ENCODE assay signal across 13 cellular contexts in genomic region chr1:154193821-154194220, GRCh38. TPM values are rescaled to one million over a fixed set of nuclear protein-coding genes. Genes with fewer than 3 reads are reported as not detected.
DNase-seq lines count a peak whose midpoint lies in the region; ATAC-seq, FAIRE-seq and TF ChIP-seq lines count a peak whose summit lies in the region.
"Had no signal": no experiment of that assay in that cellular context is flagged by ENCODE, and none has a peak within 500 bp of the region (broad histone marks: within the 10 kb centered on the region; RNA-seq: fewer than 3 reads in every experiment).

No MANE protein-coding gene starts in this region.

- POLR2A ChIA-PET in K562 (lab: Yijun Ruan, JAX), result interaction anchor here (0.6 to 2.9 kb wide), 5 partner anchors 10 to 829 kb away, joined by 3 to 12 read pairs (median 4); partner anchors contain the start of gene UBAP2L

- TF ChIP-seq EP300 in K562 (IDR thresholded peaks at IDR 0.05; ENCODE audit: low read length), result no peak

- 12% methylated on average over 8 of the region's 8 CpGs for WGBS in K562 (ENCODE audit: insufficient coverage, low coverage, missing lambda C conversion rate)

- no peak for TF ChIP-seq RAD21 in K562 (CRISPR knock-in tag; conservative IDR thresholded peaks at IDR 0.05 in 1 of 2, IDR thresholded peaks at IDR 0.05 in 1 of 2)

- peak overlapping the region in 1 of 2 experiments; percentile 59; a peak in 1 of 4 replicates for H3K9ac ChIP-seq in K562 (ENCODE audit: insufficient read depth in 1 of 2, low read depth in 2 of 2, low read length in 2 of 2)

- DNase-seq in EH (ENCODE audit: low read depth), result peak; percentile 48
- DNase-seq in NCI-H2029 treated with DMSO at 0.1 percent for 48 hours (lab: John Stamatoyannopoulos, UW), result peak; percentile 68
- no peak for DNase-seq in K562 (ENCODE audit: extremely low read depth in 1 of 4, low spot score in 3 of 4)
- DNase-seq in mucosa of descending colon, result peak in 2 of 3 donors; percentile 46 to 77
- DNase-seq: COR-L47, islet precursor cell had no signal

- H3K36me3 ChIP-seq in K562 (ENCODE audit: control insufficient read depth, insufficient read depth, low read length) (no peaks in the 10 kb centered on the region), mucosa of descending colon (ENCODE audit: low read depth) (no peaks in the 10 kb centered on the region)
- H3K36me3 ChIP-seq: suprapubic skin had no signal

- TF ChIP-seq CTCF in K562 (IDR thresholded peaks at IDR 0.05 in 2 of 3, conservative IDR thresholded peaks at IDR 0.05 in 1 of 3; ENCODE audit: insufficient read depth in 2 of 3, low read depth in 1 of 3, low read length in 3 of 3) (no peak), mucosa of descending colon (IDR thresholded peaks at IDR 0.05) (no peak)

- FAIRE-seq in K562 (lab: Jason Lieb, UNC), result peak; percentile 32

- H3K27ac ChIP-seq in K562 (ENCODE audit: extremely low read depth, low read depth, low read length), result no peak overlapping the region
- H3K27ac ChIP-seq: suprapubic skin had no signal

- no peak for TF ChIP-seq POLR2A in K562 (conservative IDR thresholded peaks at IDR 0.05)

- H3K9me3 ChIP-seq in K562 (replicated peaks; ENCODE audit: control insufficient read depth, insufficient read depth, low read depth, low read length), result no peaks in the 10 kb centered on the region
- no peaks in the 10 kb centered on the region for H3K9me3 ChIP-seq in mucosa of descending colon
- H3K9me3 ChIP-seq: suprapubic skin had no signal

- BruUV-seq in K562 (replicated peaks; lab: Mats Ljungman, UMichigan), result no TSS peak

- peaks cover 8 to 21% of the 10 kb centered on the region in 2 experiments; a peak in 4 of 5 replicates for H3K4me1 ChIP-seq in K562 (replicated peaks in 1 of 2; ENCODE audit: control insufficient read depth in 2 of 2, insufficient read depth in 2 of 2, low read length in 2 of 2)
- no peaks in the 10 kb centered on the region for H3K4me1 ChIP-seq in mucosa of descending colon (ENCODE audit: low read depth)

- H3K9me1 ChIP-seq in K562 (ENCODE audit: control insufficient read depth, insufficient read depth, low read length), result no peaks in the 10 kb centered on the region

- H3K27me3 ChIP-seq in K562 (ENCODE audit: control insufficient read depth in 2 of 2, insufficient read depth in 2 of 2, low read length in 2 of 2), result no peaks in the 10 kb centered on the region
- H3K27me3 ChIP-seq: suprapubic skin had no signal

- peak; percentile 28 for ATAC-seq in K562
- peak; percentile 73 for ATAC-seq in mucosa of descending colon
- ATAC-seq in HG03378 (IDR thresholded peaks at IDR 0.05; ENCODE audit: unreplicated experiment), result no peak
- ATAC-seq in GM19397 (IDR thresholded peaks at IDR 0.05; ENCODE audit: unreplicated experiment), result no peak
- ATAC-seq in HG02870 (IDR thresholded peaks at IDR 0.05; ENCODE audit: unreplicated experiment), result no peak
- no peak for ATAC-seq in HG02610 (IDR thresholded peaks at IDR 0.05; ENCODE audit: unreplicated experiment)

- H3K79me2 ChIP-seq in K562 (ENCODE audit: control insufficient read depth, insufficient read depth, low read length), result no peaks in the 10 kb centered on the region

- in situ Hi-C loops in K562 (cut with MboI), result loop anchor here (5.0 kb wide), 2 partner anchors 53 to 143 kb away; no protein-coding TSS in a partner anchor

- no peak overlapping the region for H3K4me2 ChIP-seq in K562 (ENCODE audit: insufficient read depth, low read length)

- intact Hi-C loops in K562 (cut with micrococcal nuclease), result loop anchor here (10.0 kb wide), 1 partner anchor 271 kb away; no protein-coding TSS in a partner anchor
- intact Hi-C loops in mucosa of descending colon (cut with DNase I, micrococcal nuclease), result no loop called here

- peak overlapping the region; percentile 73 for H2AFZ ChIP-seq in K562 (ENCODE audit: low read depth, low read length)

- CTCF ChIA-PET in K562 (lab: Yijun Ruan, JAX; ENCODE audit: low intra/inter-chr PET ratio), result no interaction called here

- no peaks in the 10 kb centered on the region for H4K20me1 ChIP-seq in K562 (replicated peaks; ENCODE audit: control insufficient read depth, insufficient read depth, low read length)

- no peak overlapping the region for H3K4me3 ChIP-seq in K562
- H3K4me3 ChIP-seq in mucosa of descending colon, result no peak overlapping the region
- H3K4me3 ChIP-seq: suprapubic skin had no signal

RNA-seq across cellular contexts. Expression of gene TPM3, which starts 1.9 kb away (rescaled TPM):
- 94.6 and 152 TPM in 2 replicates for total RNA-seq in K562 (2011; cell fraction: chromatin; rRNA removed; ENCODE audit: low replicate concordance)
- 60.4 and 81.0 TPM in 2 replicates for total RNA-seq in K562 (2011; cell fraction: nucleolus; rRNA removed)
- 113 and 173 TPM in 2 replicates for total RNA-seq in K562 (2011; cell fraction: nucleoplasm; rRNA removed)
- total RNA-seq in K562 (2014; rRNA removed), result 344 and 399 TPM in 2 replicates
- total RNA-seq in K562 (2014; rRNA removed; fragmentation: Illumina TruSeq; extraction: Trizol), result 350 and 402 TPM in 2 replicates
- 400 and 421 TPM in 2 replicates for total RNA-seq in K562 (2015; rRNA removed; fragmentation: Illumina TruSeq; extraction: Trizol)
- total RNA-seq in K562 (2021), result 500 and 507 TPM in 2 replicates
- polyA plus RNA-seq in K562 (2011; rRNA removed), result 423 and 536 TPM in 2 replicates
- polyA plus RNA-seq in K562 (2011; cell fraction: cytosol; rRNA removed), result 181 and 303 TPM in 2 replicates
- 147 and 198 TPM in 2 replicates for polyA plus RNA-seq in K562 (2011; cell fraction: nucleus; rRNA removed)
- polyA plus RNA-seq in K562 (2012), result 390 and 526 TPM in 2 replicates
- polyA plus RNA-seq in K562 (2014; fragmentation: Illumina TruSeq; extraction: Trizol), result 488 and 545 TPM in 2 replicates
- polyA plus RNA-seq in K562 (2014; fragmentation: Nextera tagmentation; extraction: Ambion mirVana), result 100 to 1,000 TPM; 202 to 241 TPM
- 496 and 604 TPM in 2 replicates for polyA plus RNA-seq in K562 (2014; rRNA removed)
- polyA minus RNA-seq in K562 (2011; rRNA and poly(A)+ RNA removed), result 256 and 293 TPM in 2 replicates
- 99.9 and 136 TPM in 2 replicates for polyA minus RNA-seq in K562 (2011; cell fraction: cytosol; rRNA and poly(A)+ RNA removed)
- 42.7 and 79.9 TPM in 2 replicates for polyA minus RNA-seq in K562 (2011; cell fraction: nucleus; rRNA and poly(A)+ RNA removed)
- 100 to 1,000 TPM; 260 to 585 (median 412) TPM for total RNA-seq in mucosa of descending colon

RNA-seq across cellular contexts. Expression of gene CFAP141, which starts 12.3 kb away (rescaled TPM):
- total RNA-seq in K562 (2011; cell fraction: chromatin; rRNA removed; ENCODE audit: low replicate concordance), result not detected in 2 replicates
- not detected in 2 replicates for total RNA-seq in K562 (2011; cell fraction: nucleolus; rRNA removed)
- total RNA-seq in K562 (2011; cell fraction: nucleoplasm; rRNA removed), result not detected in 2 replicates
- total RNA-seq in K562 (2014; rRNA removed) (not detected in 2 replicates), K562 (2014; rRNA removed; fragmentation: Illumina TruSeq; extraction: Trizol) (not detected in 2 replicates), K562 (2015; rRNA removed; fragmentation: Illumina TruSeq; extraction: Trizol) (not detected in 2 replicates), K562 (2021) (not detected in 2 replicates), mucosa of descending colon (not detected)
- polyA plus RNA-seq in K562 (2011; rRNA removed) (not detected in 2 replicates), K562 (2014; fragmentation: Illumina TruSeq; extraction: Trizol) (not detected in 2 replicates), K562 (2014; fragmentation: Nextera tagmentation; extraction: Ambion mirVana) (not detected), K562 (2014; rRNA removed) (not detected in 2 replicates)
- not detected in 2 replicates for polyA plus RNA-seq in K562 (2011; cell fraction: cytosol; rRNA removed)
- not detected in 2 replicates for polyA plus RNA-seq in K562 (2011; cell fraction: nucleus; rRNA removed)
- polyA plus RNA-seq in K562 (2012), result not detected in 2 replicates
- polyA minus RNA-seq in K562 (2011; rRNA and poly(A)+ RNA removed), result not detected in 2 replicates
- not detected in 2 replicates for polyA minus RNA-seq in K562 (2011; cell fraction: cytosol; rRNA and poly(A)+ RNA removed)
- polyA minus RNA-seq in K562 (2011; cell fraction: nucleus; rRNA and poly(A)+ RNA removed), result not detected in 2 replicates
- total RNA-seq: fibroblast of lung, omental fat pad, suprapubic skin had no signal
- polyA plus RNA-seq: fibroblast of lung had no signal

RNA-seq across cellular contexts. Expression of gene UBAP2L, which starts 26.9 kb away (rescaled TPM):
- 517 and 814 TPM in 2 replicates for total RNA-seq in K562 (2011; cell fraction: chromatin; rRNA removed; ENCODE audit: low replicate concordance)
- total RNA-seq in K562 (2011; cell fraction: nucleolus; rRNA removed), result 239 and 272 TPM in 2 replicates
- total RNA-seq in K562 (2011; cell fraction: nucleoplasm; rRNA removed), result 345 and 418 TPM in 2 replicates
- total RNA-seq in K562 (2014; rRNA removed), result 83.6 and 98.6 TPM in 2 replicates
- total RNA-seq in K562 (2014; rRNA removed; fragmentation: Illumina TruSeq; extraction: Trizol), result 112 and 113 TPM in 2 replicates
- total RNA-seq in K562 (2015; rRNA removed; fragmentation: Illumina TruSeq; extraction: Trizol), result 119 and 121 TPM in 2 replicates
- 175 and 181 TPM in 2 replicates for total RNA-seq in K562 (2021)
- polyA plus RNA-seq in K562 (2011; rRNA removed), result 136 and 245 TPM in 2 replicates
- polyA plus RNA-seq in K562 (2011; cell fraction: cytosol; rRNA removed), result 207 and 210 TPM in 2 replicates
- polyA plus RNA-seq in K562 (2011; cell fraction: nucleus; rRNA removed), result 551 and 619 TPM in 2 replicates
- polyA plus RNA-seq in K562 (2012), result 126 and 178 TPM in 2 replicates
- polyA plus RNA-seq in K562 (2014; fragmentation: Illumina TruSeq; extraction: Trizol), result 193 and 245 TPM in 2 replicates
- 10 to 100 TPM; 75.0 to 92.3 TPM for polyA plus RNA-seq in K562 (2014; fragmentation: Nextera tagmentation; extraction: Ambion mirVana)
- 141 and 180 TPM in 2 replicates for polyA plus RNA-seq in K562 (2014; rRNA removed)
- polyA minus RNA-seq in K562 (2011; rRNA and poly(A)+ RNA removed), result 274 and 299 TPM in 2 replicates
- polyA minus RNA-seq in K562 (2011; cell fraction: cytosol; rRNA and poly(A)+ RNA removed), result 75.8 and 76.5 TPM in 2 replicates
- 217 and 391 TPM in 2 replicates for polyA minus RNA-seq in K562 (2011; cell fraction: nucleus; rRNA and poly(A)+ RNA removed)
- 100 to 1,000 TPM in 1 of 3 donors, 10 to 100 TPM in 2; 92.7 to 119 (median 99.3) TPM for total RNA-seq in mucosa of descending colon

RNA-seq across cellular contexts. Expression of gene NUP210L, which starts 38.9 kb away (rescaled TPM):
- total RNA-seq in K562 (2011; cell fraction: chromatin; rRNA removed; ENCODE audit: low replicate concordance), result 0.07 TPM in 1 of 2 replicates, not detected in the other
- total RNA-seq in K562 (2011; cell fraction: nucleolus; rRNA removed), result under 0.01 TPM in 1 of 2 replicates, not detected in the other
- 0.15 TPM in 1 of 2 replicates, not detected in the other for total RNA-seq in K562 (2011; cell fraction: nucleoplasm; rRNA removed)
- total RNA-seq in K562 (2014; rRNA removed) (not detected in 2 replicates), K562 (2014; rRNA removed; fragmentation: Illumina TruSeq; extraction: Trizol) (0.04 TPM in 1 of 2 replicates, not detected in the other), K562 (2015; rRNA removed; fragmentation: Illumina TruSeq; extraction: Trizol) (0.04 TPM in 1 of 2 replicates, not detected in the other), K562 (2021) (not detected in 2 replicates), mucosa of descending colon (under 1 TPM in 1 of 3 donors, not detected in 2; 0.06 TPM)
- polyA plus RNA-seq in K562 (2011; rRNA removed) (0.01 TPM in 1 of 2 replicates, not detected in the other), K562 (2014; fragmentation: Illumina TruSeq; extraction: Trizol) (not detected in 2 replicates), K562 (2014; fragmentation: Nextera tagmentation; extraction: Ambion mirVana) (not detected), K562 (2014; rRNA removed) (0.01 TPM in 1 of 2 replicates, not detected in the other)
- 0.01 TPM in 1 of 2 replicates, not detected in the other for polyA plus RNA-seq in K562 (2011; cell fraction: cytosol; rRNA removed)
- polyA plus RNA-seq in K562 (2011; cell fraction: nucleus; rRNA removed), result 0.01 TPM in 1 of 2 replicates, not detected in the other
- 0.03 TPM in 1 of 2 replicates, not detected in the other for polyA plus RNA-seq in K562 (2012)
- 0.03 and 0.07 TPM in 2 replicates for polyA minus RNA-seq in K562 (2011; rRNA and poly(A)+ RNA removed)
- polyA minus RNA-seq in K562 (2011; cell fraction: cytosol; rRNA and poly(A)+ RNA removed), result not detected in 2 replicates
- not detected in 2 replicates for polyA minus RNA-seq in K562 (2011; cell fraction: nucleus; rRNA and poly(A)+ RNA removed)
- total RNA-seq: suprapubic skin had no signal

Comparison
In these comparisons a context has a peak if more than half of its experiments do, and no peak if none do; other contexts are left out.
1. DNase-seq: peak in EH (single experiment), NCI-H2029 treated with DMSO at 0.1 percent for 48 hours (single experiment) and mucosa of descending colon (2 of 3); none in K562 (0 of 4).
2. ATAC-seq: peak in K562 (single experiment) and mucosa of descending colon (single experiment); none in HG03378 (single experiment), GM19397 (single experiment), HG02870 (single experiment) and HG02610 (single experiment).